Comparison of ENCODE assay signal across 1 cellular context in genomic region chr13:19961484-19961883, GRCh38.
TF ChIP-seq lines count a peak whose summit lies in the region.

No MANE protein-coding gene starts in this region.

TF ChIP-seq in HepG2, 621 proteins besides CTCF, POLR2A, EP300 and RAD21:
- TF ChIP-seq ZNF205 (CRISPR knock-in tag; IDR thresholded peaks at IDR 0.05) (no peak), MAFK (conservative IDR thresholded peaks at IDR 0.05 in 1 of 2, IDR thresholded peaks at IDR 0.05 in 1 of 2; ENCODE audit: low read length in 2 of 2) (peak in 1 of 2 experiments; percentile 14; a peak in 1 of 4 replicates)
